Comparison of ENCODE assay signal across 17 cellular contexts in the genomic region with DNA sequence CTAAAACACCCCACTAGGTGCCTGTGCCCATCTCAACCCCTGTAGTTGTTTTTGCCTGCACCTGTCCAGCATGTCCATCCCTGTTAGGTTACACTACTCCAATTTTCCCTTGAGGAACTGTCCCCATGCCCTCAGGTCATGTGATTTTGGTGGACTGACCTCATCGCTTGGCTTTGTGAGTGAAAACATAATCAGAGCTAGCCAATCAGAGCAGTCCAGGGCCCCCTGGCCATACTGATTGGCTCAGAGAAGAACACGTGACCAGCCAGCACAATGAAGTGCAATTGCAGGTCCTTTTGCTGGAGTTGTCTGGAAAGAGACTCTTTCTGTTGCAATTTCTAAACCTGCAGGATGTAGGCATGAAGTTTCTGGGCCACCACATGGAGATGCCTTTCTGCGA.
DNase-seq lines count a peak whose midpoint lies in the region; ATAC-seq, FAIRE-seq and TF ChIP-seq lines count a peak whose summit lies in the region.
"Had no signal": no experiment of that assay in that cellular context is flagged by ENCODE, and none has a peak within 500 bp of the region (broad histone marks: within the 10 kb centered on the region; RNA-seq: fewer than 3 reads in every experiment).

No MANE protein-coding gene starts in this region.

- no peak for TF ChIP-seq RAD21 in A549 (conservative IDR thresholded peaks at IDR 0.05 in 1 of 2, IDR thresholded peaks at IDR 0.05 in 1 of 2)
- no peak for TF ChIP-seq RAD21 in Ishikawa (IDR thresholded peaks at IDR 0.05; ENCODE audit: low read depth)

- H3K4me2 ChIP-seq in A549, result no peak overlapping the region
- H3K4me2 ChIP-seq: GM23338 had no signal

- FAIRE-seq in A549 (lab: Jason Lieb, UNC) (no peak), bronchial epithelial cell (lab: Jason Lieb, UNC) (peak; percentile 47)
- FAIRE-seq: GM12878 had no signal

- H3K4me1 ChIP-seq in A549, result no peaks in the 10 kb centered on the region
- no peaks in the 10 kb centered on the region for H3K4me1 ChIP-seq in testis

- WGBS in A549 (ENCODE audit: missing lambda C conversion rate), result 28% methylated on average over 3 of the region's 3 CpGs
- WGBS in testis, 2 donors, result 62 to 86% methylated on average over 3 of the region's 3 CpGs

- CTCF ChIA-PET in A549 (lab: Yijun Ruan, JAX), result interaction anchor here (0.7 kb wide), 1 partner anchor 29 kb away, joined by 3 read pairs; no protein-coding TSS in a partner anchor

- H3K27ac ChIP-seq in A549 (no peak overlapping the region), testis (no peak overlapping the region)
- H3K27ac ChIP-seq: 22Rv1; BLaER1 treated with 17β-estradiol and CSF1 and Interleukin-3, amounts not matched to agents 10 nM and 100 nM had no signal

- H3K4me3 ChIP-seq in A549 (no peak overlapping the region), bronchial epithelial cell (ENCODE audit: low read depth, low read length) (no peak overlapping the region), testis (no peak overlapping the region), foreskin fibroblast (ENCODE audit: low read depth in 1 of 2, low read length in 2 of 2) (no peak overlapping the region)
- H3K4me3 ChIP-seq: BLaER1 treated with 17β-estradiol and CSF1 and Interleukin-3, amounts not matched to agents 10 nM and 100 nM; GM12878; GM23338 had no signal

- no peaks in the 10 kb centered on the region for H3K36me3 ChIP-seq in bronchial epithelial cell (ENCODE audit: control insufficient read depth, insufficient read depth, low read length)
- H3K36me3 ChIP-seq in testis (ENCODE audit: low read depth, missing control alignments), result no peaks in the 10 kb centered on the region
- H3K36me3 ChIP-seq: BLaER1 treated with 17β-estradiol and CSF1 and Interleukin-3, amounts not matched to agents 10 nM and 100 nM had no signal

- TF ChIP-seq CTCF in A549 (IDR thresholded peaks at IDR 0.05) (no peak), bronchial epithelial cell (IDR thresholded peaks at IDR 0.05; ENCODE audit: insufficient read depth, low read length, severe bottlenecking) (no peak), testis (IDR thresholded peaks at IDR 0.05) (no peak), foreskin fibroblast (IDR thresholded peaks at IDR 0.05; ENCODE audit: low read depth, low read length) (no peak)

- H3K9me3 ChIP-seq in A549 (no peaks in the 10 kb centered on the region), testis (no peaks in the 10 kb centered on the region)

- TF ChIP-seq POLR2A in A549 (IDR thresholded peaks at IDR 0.05; ENCODE audit: low read length), result no peak
- TF ChIP-seq POLR2A in testis (IDR thresholded peaks at IDR 0.05), result no peak

- TF ChIP-seq EP300 in A549 (IDR thresholded peaks at IDR 0.05), result no peak
- TF ChIP-seq EP300 in Ishikawa (IDR thresholded peaks at IDR 0.05; ENCODE audit: borderline replicate concordance), result no peak

- H3K27me3 ChIP-seq in bronchial epithelial cell (ENCODE audit: control insufficient read depth, insufficient read depth, low read length), result no peaks in the 10 kb centered on the region
- H3K27me3 ChIP-seq in testis, result no peaks in the 10 kb centered on the region

- no peak for ATAC-seq in A549
- no peak for ATAC-seq in GM19351 (IDR thresholded peaks at IDR 0.05; ENCODE audit: unreplicated experiment)
- ATAC-seq in GM21423 (IDR thresholded peaks at IDR 0.05; ENCODE audit: unreplicated experiment), result no peak
- ATAC-seq: CD8-positive, alpha-beta T cell; GM12878; GM23338; HCT116 had no signal

- intact Hi-C loops in testis (cut with DNase I; ENCODE audit: low total_unique reads), result no loop called here

- POLR2A ChIA-PET in A549 (lab: Yijun Ruan, JAX), result no interaction called here

- DNase-seq in A549 (ENCODE audit: low read depth in 1 of 2, low spot score in 1 of 2), result no peak
- DNase-seq in bronchial epithelial cell (ENCODE audit: low read depth), result no peak
- peak; percentile 52 for DNase-seq in testis
- DNase-seq in foreskin fibroblast, result no peak
- DNase-seq: Calu3; CD8-positive, alpha-beta T cell; DMS79 treated with DMSO at 0.1 percent for 48 hours; H7; HFFc6 had no signal

TF ChIP-seq in A549, 52 proteins besides CTCF, POLR2A, EP300 and RAD21:
- no peak for TF ChIP-seq RFX5 (IDR thresholded peaks at IDR 0.05)
- TF ChIP-seq, protein P1, sequence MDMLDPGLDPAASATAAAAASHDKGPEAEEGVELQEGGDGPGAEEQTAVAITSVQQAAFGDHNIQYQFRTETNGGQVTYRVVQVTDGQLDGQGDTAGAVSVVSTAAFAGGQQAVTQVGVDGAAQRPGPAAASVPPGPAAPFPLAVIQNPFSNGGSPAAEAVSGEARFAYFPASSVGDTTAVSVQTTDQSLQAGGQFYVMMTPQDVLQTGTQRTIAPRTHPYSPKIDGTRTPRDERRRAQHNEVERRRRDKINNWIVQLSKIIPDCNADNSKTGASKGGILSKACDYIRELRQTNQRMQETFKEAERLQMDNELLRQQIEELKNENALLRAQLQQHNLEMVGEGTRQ (IDR thresholded peaks at IDR 0.05), result peak; percentile 46; the same call in 1 of the 2 replicates
TF ChIP-seq in A549: peak in this region for 1.

TF ChIP-seq in Ishikawa, 13 proteins besides CTCF, POLR2A, EP300 and RAD21:
- TF ChIP-seq, protein P2, sequence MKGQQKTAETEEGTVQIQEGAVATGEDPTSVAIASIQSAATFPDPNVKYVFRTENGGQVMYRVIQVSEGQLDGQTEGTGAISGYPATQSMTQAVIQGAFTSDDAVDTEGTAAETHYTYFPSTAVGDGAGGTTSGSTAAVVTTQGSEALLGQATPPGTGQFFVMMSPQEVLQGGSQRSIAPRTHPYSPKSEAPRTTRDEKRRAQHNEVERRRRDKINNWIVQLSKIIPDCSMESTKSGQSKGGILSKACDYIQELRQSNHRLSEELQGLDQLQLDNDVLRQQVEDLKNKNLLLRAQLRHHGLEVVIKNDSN (IDR thresholded peaks at IDR 0.05), result peak; percentile 61
- TF ChIP-seq ZBTB7A (IDR thresholded peaks at IDR 0.05; ENCODE audit: low read depth), result no peak
TF ChIP-seq in Ishikawa: peak in this region for 1.
